ENCODE assay signal across 1 cellular context in the genomic region with DNA sequence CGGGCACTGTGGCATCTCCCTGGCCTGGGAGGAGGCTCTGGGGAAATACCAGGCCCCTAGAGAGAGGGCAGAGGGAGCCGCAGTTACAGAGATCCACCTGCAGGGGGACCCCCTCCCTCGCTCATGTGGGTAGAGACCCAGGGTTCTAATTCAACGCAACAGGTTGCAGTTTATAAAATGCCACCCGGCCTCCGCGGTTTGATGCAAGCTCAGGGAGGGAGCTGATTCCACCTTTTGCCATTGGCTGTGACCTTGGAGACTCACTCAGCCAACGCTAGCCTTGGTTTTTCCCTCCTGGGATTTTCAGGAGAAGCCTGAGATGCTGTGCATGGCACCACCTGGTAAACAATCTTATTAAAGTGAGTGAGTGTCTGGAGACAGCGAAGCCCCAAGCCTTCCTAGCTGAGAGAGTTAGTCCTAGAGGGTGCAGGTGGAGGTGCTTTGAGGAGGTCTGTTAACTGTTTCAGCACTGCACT.
A peak's percentile ranks its signal among the peaks of the same experiment; 100 is the strongest.
TF ChIP-seq lines count a peak whose summit lies in the region.

No MANE protein-coding gene starts in this region.

TF ChIP-seq in HepG2, 621 proteins besides CTCF, POLR2A, EP300 and RAD21 (continued from another document and continues in another):
- TF ChIP-seq NFE2 (CRISPR knock-in tag; IDR thresholded peaks at IDR 0.05) (no peak), GABPB1 (CRISPR knock-in tag; IDR thresholded peaks at IDR 0.05) (no peak), KDM4B (CRISPR knock-in tag; IDR thresholded peaks at IDR 0.05) (no peak), ZNF672 (CRISPR knock-in tag; IDR thresholded peaks at IDR 0.05) (no peak), ZNF124 (CRISPR knock-in tag; IDR thresholded peaks at IDR 0.05) (no peak), SATB2 (CRISPR knock-in tag; IDR thresholded peaks at IDR 0.05) (no peak), BHLHE40 (IDR thresholded peaks at IDR 0.05; ENCODE audit: low read length) (no peak; the same call in 1 of the 2 replicates), SNAPC2 (CRISPR knock-in tag; IDR thresholded peaks at IDR 0.05) (no peak), PAWR (CRISPR knock-in tag; IDR thresholded peaks at IDR 0.05; ENCODE audit: borderline replicate concordance) (no peak), ASH2L (IDR thresholded peaks at IDR 0.05; ENCODE audit: insufficient read length, low read depth, low read length) (no peak), MEF2D (CRISPR knock-in tag; IDR thresholded peaks at IDR 0.05) (no peak), ZNF350 (CRISPR knock-in tag; IDR thresholded peaks at IDR 0.05; ENCODE audit: borderline replicate concordance, low read depth) (0 out of 2 replicates have a peak, but pooled peaks have one; percentile 41), ZNF891 (CRISPR knock-in tag; IDR thresholded peaks at IDR 0.05) (no peak), HNRNPUL1 (IDR thresholded peaks at IDR 0.05; ENCODE audit: low read depth, low read length) (no peak), CBX2 (IDR thresholded peaks at IDR 0.05; ENCODE audit: low read depth, low read length) (no peak), CBX2 (CRISPR knock-in tag; IDR thresholded peaks at IDR 0.05; ENCODE audit: low read depth) (no peak), PHB2 (IDR thresholded peaks at IDR 0.05; ENCODE audit: partially characterized antibody) (no peak), FOXM1 (CRISPR knock-in tag; IDR thresholded peaks at IDR 0.05) (no peak), DPF2 (CRISPR knock-in tag; IDR thresholded peaks at IDR 0.05; ENCODE audit: borderline replicate concordance, low read depth) (no peak), NCOA2 (CRISPR knock-in tag; IDR thresholded peaks at IDR 0.05) (no peak; the same call in 1 of the 2 replicates), NR2F2 (IDR thresholded peaks at IDR 0.05; ENCODE audit: borderline replicate concordance, low read depth) (no peak), ZNF329 (CRISPR knock-in tag; IDR thresholded peaks at IDR 0.05; ENCODE audit: low read depth) (no peak), MTF1 (CRISPR knock-in tag; IDR thresholded peaks at IDR 0.05) (no peak), ZNF230 (CRISPR knock-in tag; IDR thresholded peaks at IDR 0.05) (no peak)
- TF ChIP-seq, protein P1, sequence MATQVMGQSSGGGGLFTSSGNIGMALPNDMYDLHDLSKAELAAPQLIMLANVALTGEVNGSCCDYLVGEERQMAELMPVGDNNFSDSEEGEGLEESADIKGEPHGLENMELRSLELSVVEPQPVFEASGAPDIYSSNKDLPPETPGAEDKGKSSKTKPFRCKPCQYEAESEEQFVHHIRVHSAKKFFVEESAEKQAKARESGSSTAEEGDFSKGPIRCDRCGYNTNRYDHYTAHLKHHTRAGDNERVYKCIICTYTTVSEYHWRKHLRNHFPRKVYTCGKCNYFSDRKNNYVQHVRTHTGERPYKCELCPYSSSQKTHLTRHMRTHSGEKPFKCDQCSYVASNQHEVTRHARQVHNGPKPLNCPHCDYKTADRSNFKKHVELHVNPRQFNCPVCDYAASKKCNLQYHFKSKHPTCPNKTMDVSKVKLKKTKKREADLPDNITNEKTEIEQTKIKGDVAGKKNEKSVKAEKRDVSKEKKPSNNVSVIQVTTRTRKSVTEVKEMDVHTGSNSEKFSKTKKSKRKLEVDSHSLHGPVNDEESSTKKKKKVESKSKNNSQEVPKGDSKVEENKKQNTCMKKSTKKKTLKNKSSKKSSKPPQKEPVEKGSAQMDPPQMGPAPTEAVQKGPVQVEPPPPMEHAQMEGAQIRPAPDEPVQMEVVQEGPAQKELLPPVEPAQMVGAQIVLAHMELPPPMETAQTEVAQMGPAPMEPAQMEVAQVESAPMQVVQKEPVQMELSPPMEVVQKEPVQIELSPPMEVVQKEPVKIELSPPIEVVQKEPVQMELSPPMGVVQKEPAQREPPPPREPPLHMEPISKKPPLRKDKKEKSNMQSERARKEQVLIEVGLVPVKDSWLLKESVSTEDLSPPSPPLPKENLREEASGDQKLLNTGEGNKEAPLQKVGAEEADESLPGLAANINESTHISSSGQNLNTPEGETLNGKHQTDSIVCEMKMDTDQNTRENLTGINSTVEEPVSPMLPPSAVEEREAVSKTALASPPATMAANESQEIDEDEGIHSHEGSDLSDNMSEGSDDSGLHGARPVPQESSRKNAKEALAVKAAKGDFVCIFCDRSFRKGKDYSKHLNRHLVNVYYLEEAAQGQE (IDR thresholded peaks at IDR 0.05; ENCODE audit: borderline replicate concordance in 1 of 2, low read depth in 1 of 2, low read length in 2 of 2): no peak
- TF ChIP-seq, protein P2, sequence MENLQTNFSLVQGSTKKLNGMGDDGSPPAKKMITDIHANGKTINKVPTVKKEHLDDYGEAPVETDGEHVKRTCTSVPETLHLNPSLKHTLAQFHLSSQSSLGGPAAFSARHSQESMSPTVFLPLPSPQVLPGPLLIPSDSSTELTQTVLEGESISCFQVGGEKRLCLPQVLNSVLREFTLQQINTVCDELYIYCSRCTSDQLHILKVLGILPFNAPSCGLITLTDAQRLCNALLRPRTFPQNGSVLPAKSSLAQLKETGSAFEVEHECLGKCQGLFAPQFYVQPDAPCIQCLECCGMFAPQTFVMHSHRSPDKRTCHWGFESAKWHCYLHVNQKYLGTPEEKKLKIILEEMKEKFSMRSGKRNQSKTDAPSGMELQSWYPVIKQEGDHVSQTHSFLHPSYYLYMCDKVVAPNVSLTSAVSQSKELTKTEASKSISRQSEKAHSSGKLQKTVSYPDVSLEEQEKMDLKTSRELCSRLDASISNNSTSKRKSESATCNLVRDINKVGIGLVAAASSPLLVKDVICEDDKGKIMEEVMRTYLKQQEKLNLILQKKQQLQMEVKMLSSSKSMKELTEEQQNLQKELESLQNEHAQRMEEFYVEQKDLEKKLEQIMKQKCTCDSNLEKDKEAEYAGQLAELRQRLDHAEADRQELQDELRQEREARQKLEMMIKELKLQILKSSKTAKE (CRISPR knock-in tag; IDR thresholded peaks at IDR 0.05; ENCODE audit: borderline replicate concordance): no peak
- TF ChIP-seq, protein P3, sequence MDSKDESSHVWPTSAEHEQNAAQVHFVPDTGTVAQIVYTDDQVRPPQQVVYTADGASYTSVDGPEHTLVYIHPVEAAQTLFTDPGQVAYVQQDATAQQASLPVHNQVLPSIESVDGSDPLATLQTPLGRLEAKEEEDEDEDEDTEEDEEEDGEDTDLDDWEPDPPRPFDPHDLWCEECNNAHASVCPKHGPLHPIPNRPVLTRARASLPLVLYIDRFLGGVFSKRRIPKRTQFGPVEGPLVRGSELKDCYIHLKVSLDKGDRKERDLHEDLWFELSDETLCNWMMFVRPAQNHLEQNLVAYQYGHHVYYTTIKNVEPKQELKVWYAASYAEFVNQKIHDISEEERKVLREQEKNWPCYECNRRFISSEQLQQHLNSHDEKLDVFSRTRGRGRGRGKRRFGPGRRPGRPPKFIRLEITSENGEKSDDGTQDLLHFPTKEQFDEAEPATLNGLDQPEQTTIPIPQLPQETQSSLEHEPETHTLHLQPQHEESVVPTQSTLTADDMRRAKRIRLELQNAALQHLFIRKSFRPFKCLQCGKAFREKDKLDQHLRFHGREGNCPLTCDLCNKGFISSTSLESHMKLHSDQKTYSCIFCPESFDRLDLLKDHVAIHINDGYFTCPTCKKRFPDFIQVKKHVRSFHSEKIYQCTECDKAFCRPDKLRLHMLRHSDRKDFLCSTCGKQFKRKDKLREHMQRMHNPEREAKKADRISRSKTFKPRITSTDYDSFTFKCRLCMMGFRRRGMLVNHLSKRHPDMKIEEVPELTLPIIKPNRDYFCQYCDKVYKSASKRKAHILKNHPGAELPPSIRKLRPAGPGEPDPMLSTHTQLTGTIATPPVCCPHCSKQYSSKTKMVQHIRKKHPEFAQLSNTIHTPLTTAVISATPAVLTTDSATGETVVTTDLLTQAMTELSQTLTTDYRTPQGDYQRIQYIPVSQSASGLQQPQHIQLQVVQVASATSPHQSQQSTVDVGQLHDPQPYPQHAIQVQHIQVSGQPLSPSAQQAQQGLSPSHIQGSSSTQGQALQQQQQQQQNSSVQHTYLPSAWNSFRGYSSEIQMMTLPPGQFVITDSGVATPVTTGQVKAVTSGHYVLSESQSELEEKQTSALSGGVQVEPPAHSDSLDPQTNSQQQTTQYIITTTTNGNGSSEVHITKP (CRISPR knock-in tag; IDR thresholded peaks at IDR 0.05; ENCODE audit: low read depth): no peak
- TF ChIP-seq, protein P4, sequence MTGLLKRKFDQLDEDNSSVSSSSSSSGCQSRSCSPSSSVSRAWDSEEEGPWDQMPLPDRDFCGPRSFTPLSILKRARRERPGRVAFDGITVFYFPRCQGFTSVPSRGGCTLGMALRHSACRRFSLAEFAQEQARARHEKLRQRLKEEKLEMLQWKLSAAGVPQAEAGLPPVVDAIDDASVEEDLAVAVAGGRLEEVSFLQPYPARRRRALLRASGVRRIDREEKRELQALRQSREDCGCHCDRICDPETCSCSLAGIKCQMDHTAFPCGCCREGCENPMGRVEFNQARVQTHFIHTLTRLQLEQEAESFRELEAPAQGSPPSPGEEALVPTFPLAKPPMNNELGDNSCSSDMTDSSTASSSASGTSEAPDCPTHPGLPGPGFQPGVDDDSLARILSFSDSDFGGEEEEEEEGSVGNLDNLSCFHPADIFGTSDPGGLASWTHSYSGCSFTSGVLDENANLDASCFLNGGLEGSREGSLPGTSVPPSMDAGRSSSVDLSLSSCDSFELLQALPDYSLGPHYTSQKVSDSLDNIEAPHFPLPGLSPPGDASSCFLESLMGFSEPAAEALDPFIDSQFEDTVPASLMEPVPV (CRISPR knock-in tag; IDR thresholded peaks at IDR 0.05): no peak
- TF ChIP-seq, protein P5, sequence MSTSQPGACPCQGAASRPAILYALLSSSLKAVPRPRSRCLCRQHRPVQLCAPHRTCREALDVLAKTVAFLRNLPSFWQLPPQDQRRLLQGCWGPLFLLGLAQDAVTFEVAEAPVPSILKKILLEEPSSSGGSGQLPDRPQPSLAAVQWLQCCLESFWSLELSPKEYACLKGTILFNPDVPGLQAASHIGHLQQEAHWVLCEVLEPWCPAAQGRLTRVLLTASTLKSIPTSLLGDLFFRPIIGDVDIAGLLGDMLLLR (CRISPR knock-in tag; IDR thresholded peaks at IDR 0.05): no peak
- TF ChIP-seq, protein P6, sequence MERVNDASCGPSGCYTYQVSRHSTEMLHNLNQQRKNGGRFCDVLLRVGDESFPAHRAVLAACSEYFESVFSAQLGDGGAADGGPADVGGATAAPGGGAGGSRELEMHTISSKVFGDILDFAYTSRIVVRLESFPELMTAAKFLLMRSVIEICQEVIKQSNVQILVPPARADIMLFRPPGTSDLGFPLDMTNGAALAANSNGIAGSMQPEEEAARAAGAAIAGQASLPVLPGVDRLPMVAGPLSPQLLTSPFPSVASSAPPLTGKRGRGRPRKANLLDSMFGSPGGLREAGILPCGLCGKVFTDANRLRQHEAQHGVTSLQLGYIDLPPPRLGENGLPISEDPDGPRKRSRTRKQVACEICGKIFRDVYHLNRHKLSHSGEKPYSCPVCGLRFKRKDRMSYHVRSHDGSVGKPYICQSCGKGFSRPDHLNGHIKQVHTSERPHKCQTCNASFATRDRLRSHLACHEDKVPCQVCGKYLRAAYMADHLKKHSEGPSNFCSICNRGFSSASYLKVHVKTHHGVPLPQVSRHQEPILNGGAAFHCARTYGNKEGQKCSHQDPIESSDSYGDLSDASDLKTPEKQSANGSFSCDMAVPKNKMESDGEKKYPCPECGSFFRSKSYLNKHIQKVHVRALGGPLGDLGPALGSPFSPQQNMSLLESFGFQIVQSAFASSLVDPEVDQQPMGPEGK (CRISPR knock-in tag; IDR thresholded peaks at IDR 0.05): no peak
- TF ChIP-seq, protein P7, sequence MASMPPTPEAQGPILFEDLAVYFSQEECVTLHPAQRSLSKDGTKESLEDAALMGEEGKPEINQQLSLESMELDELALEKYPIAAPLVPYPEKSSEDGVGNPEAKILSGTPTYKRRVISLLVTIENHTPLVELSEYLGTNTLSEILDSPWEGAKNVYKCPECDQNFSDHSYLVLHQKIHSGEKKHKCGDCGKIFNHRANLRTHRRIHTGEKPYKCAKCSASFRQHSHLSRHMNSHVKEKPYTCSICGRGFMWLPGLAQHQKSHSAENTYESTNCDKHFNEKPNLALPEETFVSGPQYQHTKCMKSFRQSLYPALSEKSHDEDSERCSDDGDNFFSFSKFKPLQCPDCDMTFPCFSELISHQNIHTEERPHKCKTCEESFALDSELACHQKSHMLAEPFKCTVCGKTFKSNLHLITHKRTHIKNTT (CRISPR knock-in tag; IDR thresholded peaks at IDR 0.05): no peak
- TF ChIP-seq, protein P8, sequence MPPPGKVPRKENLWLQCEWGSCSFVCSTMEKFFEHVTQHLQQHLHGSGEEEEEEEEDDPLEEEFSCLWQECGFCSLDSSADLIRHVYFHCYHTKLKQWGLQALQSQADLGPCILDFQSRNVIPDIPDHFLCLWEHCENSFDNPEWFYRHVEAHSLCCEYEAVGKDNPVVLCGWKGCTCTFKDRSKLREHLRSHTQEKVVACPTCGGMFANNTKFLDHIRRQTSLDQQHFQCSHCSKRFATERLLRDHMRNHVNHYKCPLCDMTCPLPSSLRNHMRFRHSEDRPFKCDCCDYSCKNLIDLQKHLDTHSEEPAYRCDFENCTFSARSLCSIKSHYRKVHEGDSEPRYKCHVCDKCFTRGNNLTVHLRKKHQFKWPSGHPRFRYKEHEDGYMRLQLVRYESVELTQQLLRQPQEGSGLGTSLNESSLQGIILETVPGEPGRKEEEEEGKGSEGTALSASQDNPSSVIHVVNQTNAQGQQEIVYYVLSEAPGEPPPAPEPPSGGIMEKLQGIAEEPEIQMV (CRISPR knock-in tag; IDR thresholded peaks at IDR 0.05; ENCODE audit: low read depth): 0 out of 2 replicates have a peak, but pooled peaks have one; percentile 32
- TF ChIP-seq, protein P9, sequence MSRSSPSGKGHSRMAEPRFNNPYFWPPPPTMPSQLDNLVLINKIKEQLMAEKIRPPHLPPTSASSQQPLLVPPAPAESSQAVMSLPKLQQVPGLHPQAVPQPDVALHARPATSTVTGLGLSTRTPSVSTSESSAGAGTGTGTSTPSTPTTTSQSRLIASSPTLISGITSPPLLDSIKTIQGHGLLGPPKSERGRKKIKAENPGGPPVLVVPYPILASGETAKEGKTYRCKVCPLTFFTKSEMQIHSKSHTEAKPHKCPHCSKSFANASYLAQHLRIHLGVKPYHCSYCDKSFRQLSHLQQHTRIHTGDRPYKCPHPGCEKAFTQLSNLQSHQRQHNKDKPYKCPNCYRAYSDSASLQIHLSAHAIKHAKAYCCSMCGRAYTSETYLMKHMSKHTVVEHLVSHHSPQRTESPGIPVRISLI (CRISPR knock-in tag; IDR thresholded peaks at IDR 0.05; ENCODE audit: borderline replicate concordance): no peak
